In the genomic region with DNA sequence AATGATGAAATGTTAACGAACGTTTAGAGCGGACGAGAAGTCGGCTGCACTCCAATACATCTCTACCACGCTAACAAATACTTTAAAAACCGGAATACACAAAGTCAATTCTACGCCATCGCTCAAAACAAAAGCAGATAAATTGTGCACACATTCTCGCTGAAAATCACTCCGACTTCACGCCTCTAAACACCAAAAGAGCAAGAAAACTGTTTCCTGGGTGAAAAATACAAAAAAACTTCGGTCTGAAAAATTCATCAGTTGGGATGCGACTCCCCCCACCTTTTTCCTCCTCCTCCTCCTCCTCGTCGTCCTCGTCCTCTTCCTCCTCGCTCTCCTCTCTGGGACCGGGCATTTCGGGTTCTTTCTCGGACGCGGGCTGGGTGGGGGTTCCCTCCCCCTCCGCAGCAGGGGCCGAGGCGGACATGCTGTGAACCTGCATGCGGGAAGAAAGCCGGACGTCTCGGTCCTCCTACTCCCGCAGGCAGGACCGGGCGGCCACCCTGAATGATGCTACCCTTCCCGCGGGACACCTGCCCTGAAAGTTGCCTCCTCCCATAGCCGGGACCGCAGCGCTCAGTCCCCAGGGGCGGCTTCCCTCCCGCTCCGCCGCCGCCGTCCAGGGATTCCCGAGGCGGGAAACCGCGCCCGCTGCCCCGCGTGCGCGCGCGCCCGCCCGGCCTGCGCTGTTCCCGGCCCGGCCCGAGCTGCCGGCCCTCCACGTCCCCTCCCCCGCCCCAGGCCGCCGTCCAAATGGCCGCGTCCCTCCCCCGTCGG, we compare ENCODE assay signal across 8 cellular contexts.
DNase-seq lines count a peak whose midpoint lies in the region; ATAC-seq and TF ChIP-seq lines count a peak whose summit lies in the region.

No MANE protein-coding gene starts in this region.

- no peaks in the 10 kb centered on the region for H3K27me3 ChIP-seq in GM06990 (replicated peaks; ENCODE audit: control insufficient read depth, insufficient read depth, low read length)
- no peaks in the 10 kb centered on the region for H3K27me3 ChIP-seq in neuron (ENCODE audit: insufficient read depth, low read length)

- peaks cover 1% of the 10 kb centered on the region; the same call in 1 of the 2 replicates for H3K36me3 ChIP-seq in GM06990 (ENCODE audit: control insufficient read depth, insufficient read depth, low read length)
- peaks cover 31% of the 10 kb centered on the region for H3K36me3 ChIP-seq in neuron (ENCODE audit: insufficient read depth, low read length)

- H2AFZ ChIP-seq in neuron (ENCODE audit: low read depth, low read length) = peak overlapping the region; percentile 32

- H3K4me1 ChIP-seq in neuron (ENCODE audit: insufficient read depth, low read length) = peaks cover 20% of the 10 kb centered on the region

- H3K9me3 ChIP-seq in neuron (ENCODE audit: low read length) = peaks cover 2% of the 10 kb centered on the region

- H3K4me3 ChIP-seq in GM06990 (replicated peaks; ENCODE audit: low read depth, low read length) (peak overlapping the region; percentile 71), neuron (ENCODE audit: low read length) (peak overlapping the region; percentile 71)

- TF ChIP-seq CTCF in 22Rv1 (IDR thresholded peaks at IDR 0.05) (no peak), GM06990 (IDR thresholded peaks at IDR 0.05; ENCODE audit: insufficient read depth, low read length, poor library complexity, severe bottlenecking) (no peak)

- DNase-seq in GM06990 (ENCODE audit: extremely low read depth, insufficient read length) (peak; percentile 68), NCI-H526 treated with DMSO at 0.1 percent for 48 hours (lab: John Stamatoyannopoulos, UW) (peak; percentile 61), glomerular visceral epithelial cell (ENCODE audit: extremely low spot score) (peak; percentile 39), T1000 (lab: John Stamatoyannopoulos, UW) (no peak)
- peak; percentile 22 for DNase-seq in activated naive CD4-positive, alpha-beta T cell treated with anti-CD3 and anti-CD28 coated beads, Interleukin-2, amount 50 U/mL, for 16 hours

- H3K27ac ChIP-seq in 22Rv1 = peak overlapping the region; percentile 95

- ATAC-seq in HG02884 (IDR thresholded peaks at IDR 0.05; ENCODE audit: unreplicated experiment) = peak; percentile 14
